In the genomic region with DNA sequence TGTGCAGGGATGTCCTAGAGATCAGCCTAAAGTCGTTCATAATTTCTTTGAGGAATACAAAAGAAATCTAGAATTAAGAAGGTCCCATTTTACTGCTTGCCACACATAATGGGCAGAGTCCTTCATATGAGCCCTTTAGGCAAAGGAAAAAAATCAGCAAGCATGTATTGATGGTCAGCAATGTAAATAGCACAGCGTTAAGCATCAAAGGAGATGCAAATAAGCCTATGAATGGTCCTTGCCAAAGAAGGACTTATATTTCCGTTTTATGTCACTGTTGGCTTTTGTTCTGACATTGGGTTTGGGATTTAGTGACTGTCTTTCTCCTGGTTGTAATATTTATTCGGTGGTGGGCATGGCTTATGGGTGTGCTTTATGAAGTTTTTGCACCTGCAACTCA, we compare ENCODE assay signal across 17 cellular contexts.
"Had no signal": no experiment of that assay in that cellular context is flagged by ENCODE, and none has a peak within 500 bp of the region (broad histone marks: within the 10 kb centered on the region; RNA-seq: fewer than 3 reads in every experiment).

No MANE protein-coding gene starts in this region.

- H3K27me3 ChIP-seq: adrenal gland, hepatocyte, stomach had no signal

- H3K36me3 ChIP-seq: adrenal gland had no signal

- H3K4me3 ChIP-seq: adrenal gland, hepatocyte, smooth muscle cell, stomach had no signal

- H3K27me3 Mint-ChIP-seq: activated CD4-positive, alpha-beta memory T cell treated with anti-CD3 and anti-CD28 coated beads, Interleukin-2, amount 10 ng/mL, durations not matched to agents 7 days and 5 days had no signal

- H3K27ac Mint-ChIP-seq: natural killer cell; stimulated activated effector memory CD8-positive, alpha-beta T cell treated with anti-CD3 and anti-CD28 coated beads, Interleukin-12 subunit alpha, Interleukin-12 subunit beta, amount 100 ng/mL, for 72 hours; type B pancreatic cell had no signal

- H3K4me3 Mint-ChIP-seq: activated CD4-positive, alpha-beta memory T cell treated with anti-CD3 and anti-CD28 coated beads, Interleukin-2, amount 10 ng/mL, durations not matched to agents 7 days and 5 days; natural killer cell; stimulated activated effector memory CD8-positive, alpha-beta T cell treated with anti-CD3 and anti-CD28 coated beads, Interleukin-12 subunit alpha, Interleukin-12 subunit beta, amount 100 ng/mL, for 72 hours; type B pancreatic cell had no signal

- H3K27ac ChIP-seq: adrenal gland, hepatocyte, stomach had no signal

- H3K9me3 ChIP-seq: adrenal gland had no signal

- ATAC-seq: left cardiac atrium; natural killer cell; sciatic nerve; stimulated activated effector memory CD8-positive, alpha-beta T cell treated with anti-CD3 and anti-CD28 coated beads, Interleukin-12 subunit alpha, Interleukin-12 subunit beta, amount 100 ng/mL, for 72 hours had no signal

- DNase-seq: activated CD4-positive, alpha-beta memory T cell treated with anti-CD3 and anti-CD28 coated beads, Interleukin-2, amount 10 ng/mL, durations not matched to agents 7 days and 5 days; activated CD4-positive, alpha-beta T cell treated with anti-CD3 and anti-CD28 coated beads for 48 hours; activated CD4-positive, CD25-positive, alpha-beta regulatory T cell; activated gamma-delta T cell treated with Interleukin-2 at 50 U/mL for 16 hours; adrenal gland; left cardiac atrium; mesendoderm; natural killer cell; stimulated activated CD4-positive, alpha-beta T cell treated with anti-CD3 and anti-CD28 coated beads, Interleukin-4, amount 100 ng/mL, for 24 hours; stomach; T-helper 1 cell; T1000 had no signal

- H3K9me3 Mint-ChIP-seq: stimulated activated effector memory CD8-positive, alpha-beta T cell treated with anti-CD3 and anti-CD28 coated beads, Interleukin-12 subunit alpha, Interleukin-12 subunit beta, amount 100 ng/mL, for 72 hours; type B pancreatic cell had no signal
